Comparison of ENCODE assay signal across 16 cellular contexts in the genomic region with DNA sequence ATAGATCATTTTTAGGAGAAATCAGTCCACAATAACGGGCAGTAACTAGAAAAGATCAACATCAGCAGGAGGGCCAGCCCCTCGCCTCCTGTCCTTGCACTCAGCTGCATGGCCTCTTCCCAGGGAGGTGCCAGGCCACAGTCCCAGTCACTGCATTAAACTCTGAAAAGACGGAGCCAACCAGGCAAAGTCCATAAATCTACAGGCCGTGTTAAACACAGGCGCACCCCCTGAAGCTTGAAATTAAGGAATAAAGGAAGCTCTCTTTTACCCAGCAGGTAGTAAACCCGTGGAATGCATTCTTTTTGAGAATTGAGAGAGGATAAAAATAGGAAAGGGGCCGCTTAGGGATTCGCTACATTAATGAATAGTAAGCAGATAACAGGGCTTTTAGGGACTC. TPM values are rescaled to one million over a fixed set of nuclear protein-coding genes. Genes with fewer than 3 reads are reported as not detected.
DNase-seq lines count a peak whose midpoint lies in the region; ATAC-seq, FAIRE-seq and TF ChIP-seq lines count a peak whose summit lies in the region.
"Had no signal": no experiment of that assay in that cellular context is flagged by ENCODE, and none has a peak within 500 bp of the region (broad histone marks: within the 10 kb centered on the region; RNA-seq: fewer than 3 reads in every experiment).

No MANE protein-coding gene starts in this region.

- no peaks in the 10 kb centered on the region for H3K27me3 Mint-ChIP-seq in activated T-cell treated with anti-CD3 and anti-CD28 coated beads, Interleukin-2, amount 50 U/mL, for 4 hours (ENCODE audit: low read depth)
- H3K27me3 Mint-ChIP-seq: activated CD8-positive, alpha-beta T cell treated with anti-CD3 and anti-CD28 coated beads for 36 hours had no signal

- peaks cover 13% of the 10 kb centered on the region for H3K36me3 Mint-ChIP-seq in activated T-cell treated with anti-CD3 and anti-CD28 coated beads, Interleukin-2, amount 50 U/mL, for 4 hours (ENCODE audit: insufficient read depth)

- FAIRE-seq in G401.6 (lab: Jason Lieb, UNC) = peak; percentile 99
- FAIRE-seq: bronchial epithelial cell, TTC549 had no signal

- H3K27me3 ChIP-seq in NT2/D1 (ENCODE audit: insufficient read depth, insufficient read length) = no peaks in the 10 kb centered on the region
- H3K27me3 ChIP-seq in right cardiac atrium (ENCODE audit: control insufficient read depth, insufficient read depth) = no peaks in the 10 kb centered on the region
- no peaks in the 10 kb centered on the region for H3K27me3 ChIP-seq in ovary
- H3K27me3 ChIP-seq: left lung had no signal

- WGBS in right cardiac atrium = 62% methylated on average over 8 of the region's 8 CpGs
- 45 to 73% (median 61%) methylated on average over 8 of the region's 8 CpGs for WGBS in ovary, 3 donors

- peaks cover 9% of the 10 kb centered on the region for H3K4me1 Mint-ChIP-seq in activated T-cell treated with anti-CD3 and anti-CD28 coated beads, Interleukin-2, amount 50 U/mL, for 4 hours (ENCODE audit: low read depth)

- no peak for DNase-seq in NT2/D1 (ENCODE audit: low read depth, low spot score)
- DNase-seq in right cardiac atrium = peak in 1 of 3 donors; percentile 27
- DNase-seq in ovary = no peak
- no peak for DNase-seq in activated T-cell treated with anti-CD3 and anti-CD28 coated beads, Interleukin-2, amount 50 U/mL, for 4 hours
- DNase-seq: activated CD8-positive, alpha-beta T cell treated with anti-CD3 and anti-CD28 coated beads for 36 hours; activated effector memory CD4-positive, alpha-beta T cell treated with Interleukin-2 at 50 U/mL for 16 hours; left lung; NCI-H2171 treated with DMSO at 0.1 percent for 48 hours; nucleus accumbens; SIG-M5 had no signal

- H3K36me3 ChIP-seq in NT2/D1 (ENCODE audit: insufficient read depth, insufficient read length, low read length) (no peaks in the 10 kb centered on the region), ovary (no peaks in the 10 kb centered on the region)

- H3K27ac ChIP-seq in right cardiac atrium (ENCODE audit: low read length) = peak overlapping the region; percentile 68
- H3K27ac ChIP-seq in ovary = peak overlapping the region; percentile 15 to 76
- H3K27ac ChIP-seq: left lung had no signal

- intact Hi-C loops in right cardiac atrium (cut with DNase I) (no loop called here), ovary (cut with DNase I) (no loop called here)

- ATAC-seq in right cardiac atrium (no peak), HG03135 (IDR thresholded peaks at IDR 0.05; ENCODE audit: unreplicated experiment) (no peak), HG03139 (IDR thresholded peaks at IDR 0.05; ENCODE audit: unreplicated experiment) (no peak), GM19351 (IDR thresholded peaks at IDR 0.05; ENCODE audit: unreplicated experiment) (no peak)
- no peak for ATAC-seq in activated T-cell treated with anti-CD3 and anti-CD28 coated beads, Interleukin-2, amount 50 U/mL, for 4 hours
- ATAC-seq: activated CD8-positive, alpha-beta T cell treated with anti-CD3 and anti-CD28 coated beads for 36 hours; left lung had no signal

- no peaks in the 10 kb centered on the region for H3K9me3 Mint-ChIP-seq in activated T-cell treated with anti-CD3 and anti-CD28 coated beads, Interleukin-2, amount 50 U/mL, for 4 hours

- TF ChIP-seq CTCF in ovary (IDR thresholded peaks at IDR 0.05) = no peak

- H3K4me1 ChIP-seq in NT2/D1 (ENCODE audit: insufficient read depth, insufficient read length) = peaks cover 17% of the 10 kb centered on the region
- peaks cover 13% of the 10 kb centered on the region for H3K4me1 ChIP-seq in right cardiac atrium (ENCODE audit: control insufficient read depth, insufficient read depth, low read length)
- peaks cover 40% of the 10 kb centered on the region for H3K4me1 ChIP-seq in ovary (ENCODE audit: insufficient read depth)

- H3K9me3 ChIP-seq in NT2/D1 (ENCODE audit: insufficient read depth, low read length) (0 out of 2 replicates have a peak, but pooled peaks cover under 1% of the 10 kb centered on the region), right cardiac atrium (ENCODE audit: control insufficient read depth, low read length) (no peaks in the 10 kb centered on the region), ovary (no peaks in the 10 kb centered on the region)
- H3K9me3 ChIP-seq: left lung had no signal

- H3K4me3 Mint-ChIP-seq in activated T-cell treated with anti-CD3 and anti-CD28 coated beads, Interleukin-2, amount 50 U/mL, for 4 hours = no peak overlapping the region
- H3K4me3 Mint-ChIP-seq: activated CD8-positive, alpha-beta T cell treated with anti-CD3 and anti-CD28 coated beads for 36 hours had no signal

- H3K9ac ChIP-seq in NT2/D1 (ENCODE audit: insufficient read length, low read depth) = peak overlapping the region; percentile 21

- H3K4me3 ChIP-seq in NT2/D1 (ENCODE audit: insufficient read length, low read depth) = no peak overlapping the region
- no peak overlapping the region for H3K4me3 ChIP-seq in right cardiac atrium (ENCODE audit: low read length)
- H3K4me3 ChIP-seq in ovary = no peak overlapping the region
- H3K4me3 ChIP-seq: left lung had no signal

- no peak for TF ChIP-seq EP300 in ovary (IDR thresholded peaks at IDR 0.05)

- no peak for TF ChIP-seq POLR2A in ovary (IDR thresholded peaks at IDR 0.05)

RNA-seq across cellular contexts. Expression of gene H6PD, which starts 18.4 kb away (rescaled TPM):
- total RNA-seq in right cardiac atrium = 10 to 100 TPM; 29.8 to 39.8 (median 34.9) TPM
- 27.0 TPM for polyA plus RNA-seq in right cardiac atrium
- total RNA-seq in ovary = 100 to 1,000 TPM in 3 of 7 donors, 10 to 100 TPM in 4; 63.8 to 148 (median 91.3) TPM
- 10 to 100 TPM; 47.0 to 70.4 TPM for polyA plus RNA-seq in ovary
- total RNA-seq in activated T-cell treated with anti-CD3 and anti-CD28 coated beads, Interleukin-2, amount 50 U/mL, for 4 hours = 1 to 10 TPM; 4.7 to 6.1 (median 5.0) TPM

RNA-seq across cellular contexts. Expression of gene SPSB1, which starts 39.7 kb away (rescaled TPM):
- total RNA-seq in right cardiac atrium (10 to 100 TPM; 15.5 to 24.0 (median 18.0) TPM), ovary (10 to 100 TPM; 20.6 to 69.6 (median 34.4) TPM)
- polyA plus RNA-seq in right cardiac atrium (16.5 TPM), ovary (10 to 100 TPM; 20.4 to 35.2 TPM)
- 1 to 10 TPM; 2.3 to 3.8 (median 3.0) TPM for total RNA-seq in activated T-cell treated with anti-CD3 and anti-CD28 coated beads, Interleukin-2, amount 50 U/mL, for 4 hours

Comparison
In these comparisons a context has a peak if more than half of its experiments do, and no peak if none do; other contexts are left out.
1. RNA of gene H6PD, which starts 18.4 kb away (total RNA-seq): 63.8 to 148 TPM in ovary and 29.8 to 39.8 TPM in right cardiac atrium; 4.7 to 6.1 TPM in activated T-cell treated with anti-CD3 and anti-CD28 coated beads, Interleukin-2, amount 50 U/mL, for 4 hours; every median in the first group is over 4 times any median in the second.